Comparison of ENCODE assay signal across 9 cellular contexts in the genomic region with DNA sequence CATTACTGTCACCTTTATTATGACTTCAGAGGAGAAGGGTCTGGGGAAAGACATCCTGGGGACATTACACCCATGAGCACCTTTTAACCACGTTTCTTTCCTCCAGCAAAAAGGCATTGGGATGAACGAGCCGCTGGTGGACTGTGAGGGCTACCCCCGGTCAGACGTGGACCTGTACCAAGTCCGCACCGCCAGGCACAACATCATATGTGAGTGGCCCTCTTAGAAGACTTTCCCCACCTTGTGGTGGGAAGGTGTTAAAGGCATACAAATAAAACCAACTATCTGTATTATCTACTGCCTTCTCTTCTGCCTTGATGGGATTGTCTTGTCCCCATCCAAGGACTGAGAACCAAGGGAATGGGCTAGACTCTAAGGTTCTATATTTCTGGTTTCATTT. TPM values are rescaled to one million over a fixed set of nuclear protein-coding genes. Genes with fewer than 3 reads are reported as not detected.
DNase-seq lines count a peak whose midpoint lies in the region; ATAC-seq, FAIRE-seq and TF ChIP-seq lines count a peak whose summit lies in the region.
"Had no signal": no experiment of that assay in that cellular context is flagged by ENCODE, and none has a peak within 500 bp of the region (broad histone marks: within the 10 kb centered on the region; RNA-seq: fewer than 3 reads in every experiment).

No MANE protein-coding gene starts in this region.

- DNase-seq in GM12864 (ENCODE audit: low read depth) = no peak
- peak; percentile 55 for DNase-seq in WERI-Rb-1
- peak; percentile 33 for DNase-seq in iPS-NIHi11 (ENCODE audit: low spot score)
- no peak for DNase-seq in GM12892 (ENCODE audit: insufficient read length)
- DNase-seq in amniotic stem cell (lab: John Stamatoyannopoulos, UW) = no peak
- DNase-seq in occipital lobe (lab: John Stamatoyannopoulos, UW) = no peak
- DNase-seq in sciatic nerve (ENCODE audit: low spot score) = no peak

- H3K79me2 ChIP-seq in ACC112 (ENCODE audit: control insufficient read depth, insufficient read depth, low read length, unreplicated experiment) = peaks cover 50% of the 10 kb centered on the region

- peaks cover 28% of the 10 kb centered on the region for H3K4me1 ChIP-seq in ACC112 (ENCODE audit: control insufficient read depth, insufficient read depth, low read length, unreplicated experiment)

- no peak for FAIRE-seq in GM12892 (lab: Jason Lieb, UNC)

- H3K9me3 ChIP-seq in WERI-Rb-1 (ENCODE audit: severe bottlenecking) = no peaks in the 10 kb centered on the region

- H3K4me3 ChIP-seq in ACC112 (ENCODE audit: low read depth, low read length) (no peak overlapping the region), GM12864 (ENCODE audit: low read depth, low read length) (no peak overlapping the region), WERI-Rb-1 (ENCODE audit: low read depth, low read length) (no peak overlapping the region)

- H3K36me3 ChIP-seq in ACC112 (ENCODE audit: insufficient read depth, low read length) = peaks cover 16% of the 10 kb centered on the region
- H3K36me3 ChIP-seq in WERI-Rb-1 = peaks cover 35% of the 10 kb centered on the region

- H2AFZ ChIP-seq in ACC112 (ENCODE audit: low read length, unreplicated experiment) = no peak overlapping the region

- intact Hi-C loops in sciatic nerve (cut with DNase I) = loop anchor here (10.0 kb wide), 1 partner anchor 200 kb away; no protein-coding TSS in a partner anchor

- ATAC-seq in sciatic nerve = no peak

- H3K27ac ChIP-seq in ACC112 (ENCODE audit: low read depth, low read length) (peak overlapping the region; percentile 57; the same call in 1 of the 2 replicates), WERI-Rb-1 (no peak overlapping the region)

- H3K27me3 ChIP-seq in ACC112 (ENCODE audit: insufficient read depth, low read length) (no peaks in the 10 kb centered on the region), WERI-Rb-1 (ENCODE audit: insufficient read depth, low read depth, severe bottlenecking) (no peaks in the 10 kb centered on the region)

- TF ChIP-seq CTCF in GM12864 (IDR thresholded peaks at IDR 0.05; ENCODE audit: low read depth, low read length, missing control alignments) = peak; percentile 21
- peak; percentile 52 for TF ChIP-seq CTCF in WERI-Rb-1 (IDR thresholded peaks at IDR 0.05; ENCODE audit: low read depth, low read length)

- TF ChIP-seq POLR2A in GM12892 (IDR thresholded peaks at IDR 0.05; ENCODE audit: low read depth, low read length) = no peak

RNA-seq across cellular contexts. Expression of a gene that starts 6.0 kb away (rescaled TPM):
- polyA plus RNA-seq in GM12892 (2012; ENCODE audit: missing spikeins) = 34.6 TPM
- total RNA-seq in occipital lobe (19.8 TPM), sciatic nerve (34.3 TPM)

RNA-seq across cellular contexts. Expression of a gene that starts 23.8 kb away (rescaled TPM):
- 2.7 TPM for polyA plus RNA-seq in GM12892 (2012; ENCODE audit: missing spikeins)
- total RNA-seq in occipital lobe = 9.5 TPM
- total RNA-seq in sciatic nerve = 3.8 TPM

RNA-seq across cellular contexts. Expression of a gene that starts 36.0 kb away (rescaled TPM):
- not detected for polyA plus RNA-seq in GM12892 (2012; ENCODE audit: missing spikeins)
- total RNA-seq in occipital lobe (not detected), sciatic nerve (0.40 TPM)
- total RNA-seq: T-helper 1 cell treated with Interleukin-12 subunit alpha and Interleukin-12 subunit beta and Interleukin-4 antibody, amounts not matched to agents 30 ng/mL and 1 ng/mL, for 36 hours had no signal

Comparison
In these comparisons a context has a peak if more than half of its experiments do, and no peak if none do; other contexts are left out.
1. DNase-seq: peak in WERI-Rb-1 (single experiment) and iPS-NIHi11 (single experiment); none in GM12864 (single experiment), GM12892 (single experiment), amniotic stem cell (single experiment), occipital lobe (single experiment) and sciatic nerve (single experiment).